In the genomic region with DNA sequence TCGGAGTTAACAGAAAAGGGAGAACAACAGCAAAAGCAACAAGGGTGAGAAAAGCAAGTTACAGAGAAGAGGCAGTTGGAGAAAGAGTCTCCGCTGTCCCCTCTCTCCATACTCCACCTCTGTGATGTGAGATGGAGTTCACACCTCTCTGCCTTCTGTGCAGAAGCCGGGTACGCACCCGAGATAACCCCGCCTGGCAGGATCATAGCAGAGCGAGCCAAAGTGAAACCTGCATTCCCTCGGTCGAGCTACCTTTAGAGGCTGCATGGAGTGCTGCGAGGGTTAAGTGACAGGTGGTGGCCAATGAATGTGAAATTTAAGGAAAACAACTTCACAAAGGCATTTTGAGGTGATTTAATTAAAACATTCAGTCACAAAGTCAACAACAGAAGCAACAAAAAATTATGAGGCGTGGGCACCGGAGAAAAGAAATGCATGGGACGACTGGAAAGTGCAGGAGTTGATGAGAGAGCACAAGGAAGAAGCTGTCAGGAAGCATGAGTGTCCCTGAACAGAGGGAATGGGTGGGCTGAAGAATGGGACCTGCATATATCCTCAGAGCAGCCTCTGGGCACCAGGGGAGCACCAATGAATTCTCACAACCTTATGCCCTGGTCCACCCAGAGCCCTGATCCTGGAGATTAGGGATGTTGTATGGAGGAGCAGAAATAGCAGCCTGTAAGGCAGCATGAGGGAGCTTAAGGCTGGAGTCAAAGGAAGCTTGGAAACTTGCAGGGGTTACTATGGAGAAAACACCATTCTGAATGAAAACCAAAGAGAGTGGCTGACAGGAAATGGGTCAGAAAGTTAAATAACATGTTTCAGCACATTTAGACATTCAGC, we compare ENCODE assay signal across 16 cellular contexts.
A peak's percentile ranks its signal among the peaks of the same experiment; 100 is the strongest.
DNase-seq lines count a peak whose midpoint lies in the region; ATAC-seq and TF ChIP-seq lines count a peak whose summit lies in the region.
"Had no signal": no experiment of that assay in that cellular context is flagged by ENCODE, and none has a peak within 500 bp of the region (broad histone marks: within the 10 kb centered on the region; RNA-seq: fewer than 3 reads in every experiment).

No MANE protein-coding gene starts in this region.

- DNase-seq in NCI-H69 (lab: John Stamatoyannopoulos, UW) (peak; percentile 5), epithelial cell of proximal tubule (ENCODE audit: low read depth) (no peak), stomach (peak; percentile 59), GF-D8 (lab: John Stamatoyannopoulos, UW) (no peak)
- DNase-seq: activated CD8-positive, alpha-beta T cell treated with anti-CD3 and anti-CD28 coated beads for 36 hours; activated naive CD4-positive, alpha-beta T cell treated with anti-CD3 and anti-CD28 coated beads, Interleukin-2, amount 10 ng/mL, durations not matched to agents 7 days and 5 days; activated T-cell treated with anti-CD3 and anti-CD28 coated beads, Interleukin-2, amount 50 U/mL, for 24 hours; H9; MM.1S; NCI-H187 treated with DMSO at 0.1 percent for 48 hours; nephron progenitor cell; stimulated activated naive B cell treated with anti-CD40 and anti-IgM and Interleukin-4, amounts not matched to agents 10 μg/mL and 1 μg/mL and 100 μg/mL, for 72 hours; tibial artery had no signal

- ATAC-seq in GM19397 (IDR thresholded peaks at IDR 0.05; ENCODE audit: unreplicated experiment) (no peak), GM18520 (IDR thresholded peaks at IDR 0.05; ENCODE audit: unreplicated experiment) (no peak)
- ATAC-seq: activated CD8-positive, alpha-beta T cell treated with anti-CD3 and anti-CD28 coated beads for 36 hours; stimulated activated naive B cell treated with anti-CD40 and anti-IgM and Interleukin-4, amounts not matched to agents 10 μg/mL and 1 μg/mL and 100 μg/mL, for 72 hours had no signal

- H3K4me1 ChIP-seq in mucosa of rectum (ENCODE audit: control insufficient read depth in 2 of 2, insufficient read depth in 2 of 2, low read length in 2 of 2) (peaks cover 0 to 2% of the 10 kb centered on the region in 2 donors), stomach (peaks cover 0 to 11% (median 7%) of the 10 kb centered on the region in 4 donors)
- H3K4me1 ChIP-seq: tibial artery had no signal

- TF ChIP-seq EP300 in stomach (IDR thresholded peaks at IDR 0.05) = no peak

- no peak overlapping the region for H3K27ac ChIP-seq in mucosa of rectum (ENCODE audit: low read depth in 2 of 2, low read length in 2 of 2)
- H3K27ac ChIP-seq in stomach = no peak overlapping the region
- H3K27ac ChIP-seq: tibial artery had no signal

- TF ChIP-seq POLR2A in stomach (IDR thresholded peaks at IDR 0.05) = no peak

- intact Hi-C loops in stomach (cut with DNase I; ENCODE audit: low total_unique reads) = no loop called here

- no peak for TF ChIP-seq CTCF in epithelial cell of proximal tubule (conservative IDR thresholded peaks at IDR 0.05; ENCODE audit: low read depth, low read length)
- TF ChIP-seq CTCF in stomach (IDR thresholded peaks at IDR 0.05) = no peak

- H3K4me3 ChIP-seq in epithelial cell of proximal tubule (ENCODE audit: low read depth, low read length) (peak overlapping the region; percentile 53), mucosa of rectum (ENCODE audit: low read length in 2 of 2) (peak overlapping the region; percentile 61 to 72), stomach (peak overlapping the region in 2 of 4 donors; percentile 9 to 28)
- H3K4me3 ChIP-seq: tibial artery had no signal

- no peaks in the 10 kb centered on the region for H3K27me3 ChIP-seq in mucosa of rectum (ENCODE audit: control insufficient read depth in 2 of 2, insufficient read depth in 2 of 2, low read length in 2 of 2)
- H3K27me3 ChIP-seq in stomach = no peaks in the 10 kb centered on the region
- H3K27me3 ChIP-seq: tibial artery had no signal

- H3K36me3 ChIP-seq in mucosa of rectum (ENCODE audit: control insufficient read depth in 2 of 2, insufficient read depth in 2 of 2, low read length in 2 of 2) (no peaks in the 10 kb centered on the region), stomach (no peaks in the 10 kb centered on the region)
- H3K36me3 ChIP-seq: tibial artery had no signal

- no peak overlapping the region for H3K9ac ChIP-seq in mucosa of rectum (ENCODE audit: low read depth in 1 of 2, low read length in 2 of 2)

- WGBS in stomach, 5 donors = 25 to 55% (median 40%) methylated on average over 13 of the region's 13 CpGs

- H3K9me3 ChIP-seq in mucosa of rectum (ENCODE audit: control insufficient read depth in 2 of 2, low read length in 2 of 2) (no peaks in the 10 kb centered on the region), stomach (no peaks in the 10 kb centered on the region)

Comparison
In these comparisons a context has a peak if more than half of its experiments do, and no peak if none do; other contexts are left out.
1. DNase-seq: peak in NCI-H69 (single experiment) and stomach (single experiment); none in epithelial cell of proximal tubule (single experiment) and GF-D8 (single experiment).